8 cellular contexts compared by ENCODE assay signal in the genomic region with DNA sequence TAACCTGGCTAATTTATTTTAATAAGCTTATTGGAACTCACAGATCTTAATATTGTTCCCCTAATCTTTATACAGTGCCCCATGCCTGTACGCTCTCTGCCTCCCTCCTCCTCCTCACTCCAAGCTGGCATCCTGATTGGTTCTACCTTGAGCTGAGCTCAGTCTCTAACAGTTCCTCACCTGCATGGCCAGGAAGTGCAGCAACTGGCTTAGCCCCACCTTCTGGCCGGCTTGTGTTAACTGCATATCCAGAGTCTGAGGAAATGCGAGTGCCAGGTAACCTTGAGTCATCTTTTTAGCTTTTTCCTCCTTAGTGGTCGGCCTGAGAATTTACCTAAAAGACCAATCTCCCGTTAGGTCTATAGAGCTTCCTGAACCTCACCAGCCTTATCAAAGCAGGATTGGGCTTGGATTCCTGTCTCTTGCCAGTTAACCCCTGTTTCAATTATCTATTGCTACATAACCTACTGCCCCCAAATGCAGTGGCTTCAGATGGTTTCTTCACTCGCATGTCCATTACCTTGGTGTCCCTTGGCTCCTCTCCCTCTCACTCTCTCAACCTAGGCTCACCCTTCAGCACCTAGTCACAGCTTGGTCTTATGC.
DNase-seq lines count a peak whose midpoint lies in the region; ATAC-seq lines count a peak whose summit lies in the region.

No MANE protein-coding gene starts in this region.

- peak; percentile 72 for ATAC-seq in GM21423 (IDR thresholded peaks at IDR 0.05; ENCODE audit: unreplicated experiment)

- in situ Hi-C loops in KBM-7 (cut with MboI; ENCODE audit: low pct_unique_long_range_greater_than_20kb, low sequenced_read_pairs), result loop anchor here (25.0 kb wide), 2 partner anchors 350 to 575 kb away; a partner anchor contains a TSS

- DNase-seq in COR-L47 (lab: John Stamatoyannopoulos, UW) (peak; percentile 76), NCI-H2107 (lab: John Stamatoyannopoulos, UW) (peak; percentile 15), germinal center (ENCODE audit: low spot score) (peak; percentile 38), KBM-7 (no peak), globus pallidus (ENCODE audit: low spot score) (no peak)
- peak; percentile 8 to 33 for DNase-seq in activated CD8-positive, alpha-beta memory T cell treated with anti-CD3 and anti-CD28 coated beads for 1 hour (ENCODE audit: extremely low read depth in 1 of 2, low read depth in 1 of 2)
- DNase-seq in stimulated activated CD4-positive, alpha-beta T cell treated with anti-CD3 and anti-CD28 coated beads, Interleukin-4, amount 100 ng/mL, for 48 hours (ENCODE audit: low read depth in 2 of 2), result peak; percentile 30 to 41

Comparison
In these comparisons a context has a peak if more than half of its experiments do, and no peak if none do; other contexts are left out.
1. DNase-seq: peak in COR-L47 (single experiment), NCI-H2107 (single experiment), activated CD8-positive, alpha-beta memory T cell treated with anti-CD3 and anti-CD28 coated beads for 1 hour (2 of 2), germinal center (single experiment) and stimulated activated CD4-positive, alpha-beta T cell treated with anti-CD3 and anti-CD28 coated beads, Interleukin-4, amount 100 ng/mL, for 48 hours (2 of 2); none in KBM-7 (single experiment) and globus pallidus (single experiment).